8 cellular contexts compared by ENCODE assay signal in the genomic region with DNA sequence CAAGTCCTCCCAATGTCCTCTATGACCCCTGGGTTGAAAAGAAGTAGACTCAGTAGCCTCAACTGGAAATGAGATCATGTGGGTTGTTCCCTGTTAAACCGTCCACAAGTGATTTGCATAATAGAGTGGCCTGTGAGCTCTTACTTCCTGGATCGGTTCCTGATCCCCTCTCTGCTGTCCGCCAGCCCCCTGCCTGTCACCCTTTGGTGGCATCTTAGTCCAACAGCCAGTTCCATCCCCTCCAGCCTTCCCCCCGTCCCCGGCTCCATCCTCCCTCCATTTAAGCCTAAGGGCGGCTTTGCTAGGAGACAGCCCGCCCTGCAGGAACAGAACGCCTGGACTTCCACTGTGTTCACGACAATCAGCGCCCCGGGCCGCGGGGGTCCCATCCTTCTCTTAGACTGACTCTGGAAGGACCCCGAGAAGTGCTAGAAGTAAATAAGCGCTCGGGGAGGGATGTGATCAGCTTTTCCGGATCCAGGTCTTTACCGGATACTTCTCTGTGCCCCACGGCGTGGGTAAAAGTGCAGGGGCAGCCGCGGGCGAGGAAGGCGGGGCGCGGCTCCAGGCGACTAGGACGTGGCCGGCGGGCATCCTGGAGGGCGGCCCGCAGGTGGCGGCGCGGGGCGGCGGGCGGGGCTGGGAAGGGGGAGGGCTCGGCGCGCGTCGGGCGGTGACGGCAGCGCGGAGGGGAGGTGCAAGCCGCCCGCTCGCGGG. TPM values are rescaled to one million over a fixed set of nuclear protein-coding genes. Genes with fewer than 3 reads are reported as not detected.
A peak's percentile ranks its signal among the peaks of the same experiment; 100 is the strongest.
DNase-seq lines count a peak whose midpoint lies in the region; ATAC-seq, FAIRE-seq and TF ChIP-seq lines count a peak whose summit lies in the region.

No MANE protein-coding gene starts in this region.

- no peak overlapping the region for H3K27ac ChIP-seq in HUES6 (ENCODE audit: low read depth, low read length)
- peak overlapping the region in 4 of 5 donors; percentile 79 to 94 (median 83) for H3K27ac ChIP-seq in adrenal gland
- H3K27ac ChIP-seq in psoas muscle, result peak overlapping the region; percentile 79

- H3K9me3 ChIP-seq in HUES6 (ENCODE audit: control insufficient read depth, insufficient read depth, low read depth, low read length) (no peaks in the 10 kb centered on the region), adrenal gland (replicated peaks in 1 of 3) (no peaks in the 10 kb centered on the region), psoas muscle (no peaks in the 10 kb centered on the region)

- peak; percentile 17 for FAIRE-seq in urothelium cell line (lab: Jason Lieb, UNC)

- ATAC-seq in GM21390 (IDR thresholded peaks at IDR 0.05; ENCODE audit: unreplicated experiment), result peak; percentile 75
- peak; percentile 79 for ATAC-seq in left ventricle myocardium superior
- peak; percentile 82 to 84 (median 83) for ATAC-seq in psoas muscle

- H3K27me3 ChIP-seq in HUES6 (ENCODE audit: control insufficient read depth, insufficient read depth, low read length), result peaks cover 11% of the 10 kb centered on the region; the same call in 1 of the 2 replicates
- no peaks in the 10 kb centered on the region for H3K27me3 ChIP-seq in adrenal gland
- no peaks in the 10 kb centered on the region for H3K27me3 ChIP-seq in psoas muscle (ENCODE audit: insufficient read depth in 3 of 3, low read length in 2 of 3)

- intact Hi-C loops in adrenal gland (cut with DNase I) (loop anchor here (5.0 to 10.0 kb wide), 3 partner anchors 46 to 89 kb away; a partner anchor contains a TSS), left ventricle myocardium superior (cut with micrococcal nuclease) (loop anchor here (10.0 kb wide), 2 partner anchors 82 to 162 kb away; a partner anchor contains a TSS), psoas muscle (cut with DNase I) (loop anchor here (2.0 to 10.0 kb wide), 4 partner anchors 51 to 182 kb away; a partner anchor contains a TSS)

- WGBS in adrenal gland, 4 donors, result 0 to 3% (median 1%) methylated on average over 5 to 51 of the region's 51 CpGs
- 2 to 7% (median 5%) methylated on average over 22 to 49 of the region's 51 CpGs for WGBS in psoas muscle, 3 donors

- peak; percentile 34 to 49 for TF ChIP-seq POLR2A in adrenal gland (IDR thresholded peaks at IDR 0.05)

- peak overlapping the region; percentile 51 for H3K9ac ChIP-seq in HUES6 (ENCODE audit: low read length)

- H3K4me1 ChIP-seq in HUES6 (ENCODE audit: control insufficient read depth, insufficient read depth, low read length), result peaks cover 13% of the 10 kb centered on the region
- peaks cover 9 to 27% of the 10 kb centered on the region in 2 donors for H3K4me1 ChIP-seq in adrenal gland (replicated peaks in 1 of 2)
- peaks cover 16% of the 10 kb centered on the region for H3K4me1 ChIP-seq in psoas muscle

- H3K4me3 ChIP-seq in HUES6 (ENCODE audit: low read depth, low read length) (peak overlapping the region; percentile 81), adrenal gland (peak overlapping the region in 2 of 4 donors; percentile 67 to 98), psoas muscle (peak overlapping the region; percentile 95)

- no peaks in the 10 kb centered on the region for H3K36me3 ChIP-seq in HUES6 (ENCODE audit: control insufficient read depth, insufficient read depth, low read length)
- H3K36me3 ChIP-seq in adrenal gland (replicated peaks in 1 of 2), result no peaks in the 10 kb centered on the region
- H3K36me3 ChIP-seq in psoas muscle (ENCODE audit: insufficient read depth in 1 of 2, low read depth in 1 of 2), result no peaks in the 10 kb centered on the region

- DNase-seq in Daoy (ENCODE audit: low read depth), result peak; percentile 74
- peak; percentile 44 for DNase-seq in SW480 (ENCODE audit: low spot score)
- peak; percentile 53 to 78 (median 65) for DNase-seq in adrenal gland
- DNase-seq in left ventricle myocardium superior, result peak; percentile 89
- DNase-seq in psoas muscle, result peak; percentile 78 to 85
- DNase-seq in urothelium cell line (ENCODE audit: low spot score), result peak; percentile 88

- TF ChIP-seq CTCF in adrenal gland (IDR thresholded peaks at IDR 0.05) (no peak), psoas muscle (IDR thresholded peaks at IDR 0.05) (peak; percentile 24)

RNA-seq across cellular contexts. Expression of a gene that starts 51.2 kb away (rescaled TPM):
- 8.2 and 13.5 TPM in 2 replicates for total RNA-seq in Daoy (2014; rRNA removed; shearing (Covaris generic))
- total RNA-seq in adrenal gland (10 to 100 TPM in 3 of 8 donors, 1 to 10 TPM in 5; 2.9 to 24.5 (median 8.3) TPM), left ventricle myocardium superior (1.5 TPM), psoas muscle (1 to 10 TPM in 2 of 4 donors, under 1 TPM in 2; 0.86 to 3.2 (median 0.99) TPM)
- polyA plus RNA-seq in adrenal gland (1 to 10 TPM; 1.6 to 4.0 (median 2.7) TPM), psoas muscle (1 to 10 TPM in 2 of 3 donors, under 1 TPM in 1; 0.61 to 1.1 (median 1.0) TPM)
